ENCODE assay signal across 8 cellular contexts in the genomic region with DNA sequence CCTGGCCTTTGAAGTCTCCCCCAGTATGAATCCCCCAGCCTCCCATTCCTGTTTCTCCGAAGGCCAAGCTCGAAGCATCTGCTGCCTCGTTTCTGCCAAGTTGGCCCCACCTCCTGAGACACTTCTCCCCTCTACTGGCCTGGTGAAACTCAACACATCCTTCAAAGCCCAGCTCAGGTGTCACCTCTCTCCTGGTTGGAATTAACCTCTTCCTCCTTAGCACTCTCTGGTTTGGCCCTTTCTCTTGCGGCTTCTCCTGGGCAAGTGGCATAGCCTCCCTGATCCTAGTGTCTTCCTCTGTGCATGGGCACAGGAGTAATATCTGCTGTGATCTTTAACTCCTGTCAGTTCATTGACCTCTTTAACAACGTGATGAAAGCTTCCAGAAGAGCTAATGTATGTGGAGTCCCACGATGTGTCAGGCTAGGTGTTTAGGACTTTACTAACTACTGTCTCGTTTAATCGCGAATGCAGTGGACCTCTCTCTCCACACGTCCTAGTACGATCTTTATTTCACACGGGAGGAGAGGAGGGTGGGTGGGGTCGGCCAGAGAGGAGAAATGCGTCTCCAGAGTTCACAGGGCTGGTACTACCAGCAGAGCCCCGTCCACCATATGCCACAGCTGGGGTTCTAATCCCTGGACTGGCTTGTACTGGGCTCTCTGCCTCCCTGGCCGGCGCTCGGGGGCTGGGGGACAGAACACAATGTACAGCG. TPM values are rescaled to one million over a fixed set of nuclear protein-coding genes. Genes with fewer than 3 reads are reported as not detected.
DNase-seq lines count a peak whose midpoint lies in the region; ATAC-seq lines count a peak whose summit lies in the region.

No MANE protein-coding gene starts in this region.

- peak overlapping the region; percentile 65 for H3K27ac Mint-ChIP-seq in activated naive CD8-positive, alpha-beta T cell treated with anti-CD3 and anti-CD28 coated beads, Interleukin-2, amount 10 ng/mL, durations not matched to agents 7 days and 5 days
- H3K27ac Mint-ChIP-seq in stimulated activated naive CD8-positive, alpha-beta T cell treated with anti-CD3 and anti-CD28 coated beads, Interleukin-15, amount 100 ng/mL, for 72 hours, result no peak overlapping the region

- POLR2A ChIA-PET in activated naive CD8-positive, alpha-beta T cell treated with anti-CD3 and anti-CD28 coated beads, Interleukin-2, amount 10 ng/mL, durations not matched to agents 7 days and 5 days (lab: Charles Lee), result interaction anchor here (0.7 to 2.0 kb wide), 5 partner anchors 14 to 29 kb away, joined by 3 to 8 read pairs (median 4); no protein-coding TSS in a partner anchor

- H3K36me3 Mint-ChIP-seq in activated naive CD8-positive, alpha-beta T cell treated with anti-CD3 and anti-CD28 coated beads, Interleukin-2, amount 10 ng/mL, durations not matched to agents 7 days and 5 days, result peaks cover 15% of the 10 kb centered on the region

- peaks cover 30% of the 10 kb centered on the region for H3K4me1 Mint-ChIP-seq in activated naive CD8-positive, alpha-beta T cell treated with anti-CD3 and anti-CD28 coated beads, Interleukin-2, amount 10 ng/mL, durations not matched to agents 7 days and 5 days
- H3K4me1 Mint-ChIP-seq in stimulated activated naive CD8-positive, alpha-beta T cell treated with anti-CD3 and anti-CD28 coated beads, Interleukin-15, amount 100 ng/mL, for 72 hours, result peaks cover 39% of the 10 kb centered on the region

- H3K27me3 Mint-ChIP-seq in activated naive CD8-positive, alpha-beta T cell treated with anti-CD3 and anti-CD28 coated beads, Interleukin-2, amount 10 ng/mL, durations not matched to agents 7 days and 5 days, result peaks cover 12% of the 10 kb centered on the region
- H3K27me3 Mint-ChIP-seq in stimulated activated naive CD8-positive, alpha-beta T cell treated with anti-CD3 and anti-CD28 coated beads, Interleukin-15, amount 100 ng/mL, for 72 hours, result peaks cover 11% of the 10 kb centered on the region

- ATAC-seq in Right ventricle myocardium inferior (peak; percentile 14), GM21526 (IDR thresholded peaks at IDR 0.05; ENCODE audit: low FRiP score, unreplicated experiment) (no peak)
- no peak for ATAC-seq in activated naive CD8-positive, alpha-beta T cell treated with anti-CD3 and anti-CD28 coated beads, Interleukin-2, amount 10 ng/mL, durations not matched to agents 7 days and 5 days (ENCODE audit: low read depth)
- no peak for ATAC-seq in stimulated activated naive CD8-positive, alpha-beta T cell treated with anti-CD3 and anti-CD28 coated beads, Interleukin-15, amount 100 ng/mL, for 72 hours

- H3K4me3 Mint-ChIP-seq in activated naive CD8-positive, alpha-beta T cell treated with anti-CD3 and anti-CD28 coated beads, Interleukin-2, amount 10 ng/mL, durations not matched to agents 7 days and 5 days, result peak overlapping the region; percentile 78
- peak overlapping the region; percentile 55 to 73 for H3K4me3 Mint-ChIP-seq in stimulated activated naive CD8-positive, alpha-beta T cell treated with anti-CD3 and anti-CD28 coated beads, Interleukin-15, amount 100 ng/mL, for 72 hours

- H3K9me3 Mint-ChIP-seq in activated naive CD8-positive, alpha-beta T cell treated with anti-CD3 and anti-CD28 coated beads, Interleukin-2, amount 10 ng/mL, durations not matched to agents 7 days and 5 days, result no peaks in the 10 kb centered on the region
- H3K9me3 Mint-ChIP-seq in stimulated activated naive CD8-positive, alpha-beta T cell treated with anti-CD3 and anti-CD28 coated beads, Interleukin-15, amount 100 ng/mL, for 72 hours, result no peaks in the 10 kb centered on the region

- no peak for DNase-seq in Right ventricle myocardium inferior (ENCODE audit: missing footprints)
- DNase-seq in cardiac septum (ENCODE audit: low spot score), result no peak
- no peak for DNase-seq in activated naive CD8-positive, alpha-beta T cell treated with anti-CD3 and anti-CD28 coated beads, Interleukin-2, amount 10 ng/mL, durations not matched to agents 7 days and 5 days
- peak; percentile 57 for DNase-seq in iPS-NIHi11 (ENCODE audit: low spot score)
- DNase-seq in stimulated activated naive CD8-positive, alpha-beta T cell treated with anti-CD3 and anti-CD28 coated beads, Interleukin-15, amount 100 ng/mL, for 72 hours, result no peak
- no peak for DNase-seq in inferior parietal cortex (ENCODE audit: extremely low spot score)
- no peak for DNase-seq in SHP77 treated with DMSO at 0.1 percent for 48 hours (lab: John Stamatoyannopoulos, UW)

- intact Hi-C loops in Right ventricle myocardium inferior (cut with DNase I), result loop anchor here (5.0 kb wide), 2 partner anchors 47 to 103 kb away; no protein-coding TSS in a partner anchor
- intact Hi-C loops in cardiac septum (cut with DNase I), result loop anchor here (5.0 kb wide), 1 partner anchor 118 kb away; no protein-coding TSS in a partner anchor

RNA-seq across cellular contexts. Expression of a gene that starts 0.8 kb away (rescaled TPM):
- total RNA-seq in Right ventricle myocardium inferior (7.2 TPM), cardiac septum (11.0 TPM)
- 10 to 100 TPM; 51.5 to 53.5 TPM for total RNA-seq in activated naive CD8-positive, alpha-beta T cell treated with anti-CD3 and anti-CD28 coated beads, Interleukin-2, amount 10 ng/mL, durations not matched to agents 7 days and 5 days
